ENCODE assay signal across 8 cellular contexts in genomic region chr16:8905168-8905762, GRCh38. TPM values are rescaled to one million over a fixed set of nuclear protein-coding genes. Genes with fewer than 3 reads are reported as not detected.
A peak's percentile ranks its signal among the peaks of the same experiment; 100 is the strongest.
DNase-seq lines count a peak whose midpoint lies in the region; ATAC-seq, FAIRE-seq and TF ChIP-seq lines count a peak whose summit lies in the region.

No MANE protein-coding gene starts in this region.

- BruUV-seq in A673 (replicated peaks; lab: Mats Ljungman, UMichigan) = no TSS peak

- no peaks in the 10 kb centered on the region for H3K4me1 ChIP-seq in A673 (ENCODE audit: insufficient read depth, low read length, poor library complexity, severe bottlenecking)

- H3K36me3 Mint-ChIP-seq in effector memory CD8-positive, alpha-beta T cell (ENCODE audit: insufficient read depth) = peaks cover 93% of the 10 kb centered on the region
- H3K36me3 Mint-ChIP-seq in stimulated activated naive B cell treated with anti-CD40 and anti-IgM and Interleukin-4, amounts not matched to agents 10 μg/mL and 1 μg/mL and 100 μg/mL, for 72 hours = peaks cover 43 to 65% of the 10 kb centered on the region in 2 donors

- no peak for FAIRE-seq in GM19239 (lab: Jason Lieb, UNC)

- H3K4me3 Mint-ChIP-seq in effector memory CD8-positive, alpha-beta T cell = no peak overlapping the region
- no peak overlapping the region for H3K4me3 Mint-ChIP-seq in stimulated activated naive B cell treated with anti-CD40 and anti-IgM and Interleukin-4, amounts not matched to agents 10 μg/mL and 1 μg/mL and 100 μg/mL, for 72 hours

- no peaks in the 10 kb centered on the region for H3K9me3 Mint-ChIP-seq in effector memory CD8-positive, alpha-beta T cell
- H3K9me3 Mint-ChIP-seq in stimulated activated naive B cell treated with anti-CD40 and anti-IgM and Interleukin-4, amounts not matched to agents 10 μg/mL and 1 μg/mL and 100 μg/mL, for 72 hours = no peaks in the 10 kb centered on the region

- H3K27me3 ChIP-seq in A673 (replicated peaks; ENCODE audit: insufficient read depth, low read depth, low read length, poor library complexity) = no peaks in the 10 kb centered on the region

- H3K27ac ChIP-seq in A673 (ENCODE audit: low read depth, low read length, poor library complexity, severe bottlenecking) = no peak overlapping the region

- TF ChIP-seq CTCF in A673 (conservative IDR thresholded peaks at IDR 0.05; ENCODE audit: low read depth, low read length) = peak; percentile 68
- TF ChIP-seq CTCF in GM12864 (IDR thresholded peaks at IDR 0.05; ENCODE audit: low read depth, low read length, missing control alignments) = peak; percentile 47

- CTCF ChIA-PET in A673 (lab: Charles Lee) = no interaction called here

- H3K9me3 ChIP-seq in A673 (ENCODE audit: low read depth, low read length, poor library complexity, severe bottlenecking) = no peaks in the 10 kb centered on the region

- peaks cover 95% of the 10 kb centered on the region for H3K36me3 ChIP-seq in A673 (ENCODE audit: insufficient read depth, low read length, poor library complexity, severe bottlenecking)

- intact Hi-C loops in A673 (cut with micrococcal nuclease; ENCODE audit: unreplicated experiment) = loop anchor here (1.0 to 10.0 kb wide), 2 partner anchors 103 to 210 kb away; no protein-coding TSS in a partner anchor

- POLR2A ChIA-PET in A673 (lab: Charles Lee; ENCODE audit: low non-redundant PET) = no interaction called here

- peak; percentile 54 for ATAC-seq in effector memory CD8-positive, alpha-beta T cell (replicated peaks)
- ATAC-seq in stimulated activated naive B cell treated with anti-CD40 and anti-IgM and Interleukin-4, amounts not matched to agents 10 μg/mL and 1 μg/mL and 100 μg/mL, for 72 hours (replicated peaks) = peak; percentile 71 to 80
- no peak for ATAC-seq in HG02623 (IDR thresholded peaks at IDR 0.05; ENCODE audit: unreplicated experiment)

- H3K4me1 Mint-ChIP-seq in effector memory CD8-positive, alpha-beta T cell (ENCODE audit: low read depth in 2 of 2) = peaks cover 3 to 9% of the 10 kb centered on the region in 2 donors
- peaks cover 8 to 13% of the 10 kb centered on the region in 2 donors for H3K4me1 Mint-ChIP-seq in stimulated activated naive B cell treated with anti-CD40 and anti-IgM and Interleukin-4, amounts not matched to agents 10 μg/mL and 1 μg/mL and 100 μg/mL, for 72 hours

- H3K27me3 Mint-ChIP-seq in effector memory CD8-positive, alpha-beta T cell = no peaks in the 10 kb centered on the region
- H3K27me3 Mint-ChIP-seq in stimulated activated naive B cell treated with anti-CD40 and anti-IgM and Interleukin-4, amounts not matched to agents 10 μg/mL and 1 μg/mL and 100 μg/mL, for 72 hours = no peaks in the 10 kb centered on the region

- H3K27ac Mint-ChIP-seq in effector memory CD8-positive, alpha-beta T cell = peak overlapping the region in 1 of 2 donors; percentile 20
- H3K27ac Mint-ChIP-seq in stimulated activated naive B cell treated with anti-CD40 and anti-IgM and Interleukin-4, amounts not matched to agents 10 μg/mL and 1 μg/mL and 100 μg/mL, for 72 hours = no peak overlapping the region

- H3K4me3 ChIP-seq in A673 (ENCODE audit: low read depth, low read length, poor library complexity, severe bottlenecking) (no peak overlapping the region), GM12864 (ENCODE audit: low read depth, low read length) (no peak overlapping the region)

- DNase-seq in A673 (ENCODE audit: low spot score) (peak; percentile 63), GM12864 (ENCODE audit: low read depth) (no peak), NCI-H524 treated with DMSO at 0.1 percent for 48 hours (lab: John Stamatoyannopoulos, UW) (peak; percentile 37), GM19239 (ENCODE audit: insufficient read length, low spot score) (no peak), hypothalamus (lab: John Stamatoyannopoulos, UW) (no peak)
- no peak for DNase-seq in effector memory CD8-positive, alpha-beta T cell
- no peak for DNase-seq in stimulated activated naive B cell treated with anti-CD40 and anti-IgM and Interleukin-4, amounts not matched to agents 10 μg/mL and 1 μg/mL and 100 μg/mL, for 72 hours

RNA-seq across cellular contexts. Expression of gene LITAFD, which starts 23.1 kb away (rescaled TPM):
- not detected in 2 replicates for total RNA-seq in A673 (2021)

RNA-seq across cellular contexts. Expression of gene CARHSP1, which starts 36.5 kb away (rescaled TPM):
- 316 and 329 TPM in 2 replicates for total RNA-seq in A673 (2021)

RNA-seq across cellular contexts. Expression of gene USP7, which starts 58.4 kb away (rescaled TPM):
- total RNA-seq in A673 (2021) = 228 and 233 TPM in 2 replicates

Comparison
In these comparisons a context has a peak if more than half of its experiments do, and no peak if none do; other contexts are left out.
1. DNase-seq: peak in A673 (single experiment) and NCI-H524 treated with DMSO at 0.1 percent for 48 hours (single experiment); none in GM12864 (single experiment), effector memory CD8-positive, alpha-beta T cell (0 of 3), stimulated activated naive B cell treated with anti-CD40 and anti-IgM and Interleukin-4, amounts not matched to agents 10 μg/mL and 1 μg/mL and 100 μg/mL, for 72 hours (single experiment), GM19239 (single experiment) and hypothalamus (0 of 51).